Comparison of ENCODE assay signal across 8 cellular contexts in the genomic region with DNA sequence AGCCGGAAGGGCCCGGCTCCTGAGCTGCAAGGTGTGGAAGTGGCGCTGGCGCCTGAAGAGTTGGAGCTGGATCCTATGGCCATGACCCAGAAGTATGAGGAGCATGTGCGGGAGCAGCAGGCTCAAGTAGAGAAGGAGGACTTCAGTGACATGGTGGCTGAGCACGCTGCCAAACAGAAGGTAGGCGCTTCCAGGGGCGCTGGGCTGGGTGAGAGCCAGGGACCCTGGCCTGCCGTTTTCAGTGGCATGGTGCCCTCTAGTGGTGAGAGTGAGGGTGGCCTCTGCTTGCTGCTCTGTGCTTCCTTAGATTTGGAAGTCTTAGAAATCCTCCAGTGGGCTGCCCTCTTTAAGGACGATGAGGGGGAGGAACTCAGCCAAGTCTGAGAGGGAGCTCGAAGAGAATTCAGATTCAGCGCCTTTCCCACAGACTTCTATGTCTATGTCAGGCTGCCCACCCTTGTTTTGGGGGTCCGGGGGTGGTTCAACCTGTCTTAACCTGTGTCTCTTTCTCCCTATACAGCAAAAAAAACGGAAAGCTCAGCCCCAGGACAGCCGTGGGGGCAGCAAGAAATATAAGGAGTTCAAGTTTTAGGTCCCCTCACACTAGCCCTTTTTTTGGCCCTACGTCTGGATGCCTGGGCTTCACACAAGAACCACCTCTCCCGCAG. TPM values are rescaled to one million over a fixed set of nuclear protein-coding genes. Genes with fewer than 3 reads are reported as not detected.
DNase-seq lines count a peak whose midpoint lies in the region; ATAC-seq, FAIRE-seq and TF ChIP-seq lines count a peak whose summit lies in the region.

No MANE protein-coding gene starts in this region.

- TF ChIP-seq POLR2A in GM12891 (IDR thresholded peaks at IDR 0.05; ENCODE audit: low read depth, low read length) = no peak
- TF ChIP-seq POLR2A in lower leg skin (IDR thresholded peaks at IDR 0.05) = no peak

- DNase-seq in A172 (ENCODE audit: low spot score) (peak; percentile 53), GM12891 (ENCODE audit: insufficient read length, low spot score) (no peak), NCI-H446 treated with DMSO at 0.1 percent for 48 hours (lab: John Stamatoyannopoulos, UW) (peak; percentile 47), dermis blood vessel endothelial cell (peak; percentile 89), lower leg skin (ENCODE audit: low spot score in 2 of 2) (peak; percentile 53 to 93)
- DNase-seq in activated CD4-positive, alpha-beta T cell treated with anti-CD3 and anti-CD28 coated beads, Interleukin-2, amount 50 U/mL, for 24 hours (ENCODE audit: low read depth in 1 of 2, low spot score in 1 of 2) = peak; percentile 61 to 73
- DNase-seq in stimulated activated CD4-positive, alpha-beta T cell treated with anti-CD3 and anti-CD28 coated beads, TNF-alpha, amount 100 ng/mL, for 24 hours (ENCODE audit: low read depth in 3 of 3) = peak; percentile 61 to 74 (median 70)

- intact Hi-C loops in lower leg skin (cut with DNase I; ENCODE audit: low total_unique reads) = no loop called here

- 49 to 54% methylated on average over 17 of the region's 17 CpGs for WGBS in lower leg skin, 2 donors

- ATAC-seq in HG02981 (IDR thresholded peaks at IDR 0.05; ENCODE audit: unreplicated experiment) = no peak

- no peak overlapping the region for H3K4me3 ChIP-seq in lower leg skin (ENCODE audit: low read depth, poor library complexity, severe bottlenecking)

- FAIRE-seq in GM12891 (lab: Jason Lieb, UNC) = peak; percentile 63

- TF ChIP-seq CTCF in lower leg skin (IDR thresholded peaks at IDR 0.05) = peak in 1 of 3 donors; percentile 72

TF ChIP-seq in GM12891, 5 proteins besides CTCF, POLR2A, EP300 and RAD21:
- TF ChIP-seq TAF1 (IDR thresholded peaks at IDR 0.05; ENCODE audit: low read depth, low read length) (no peak), POU2F2 (IDR thresholded peaks at IDR 0.05; ENCODE audit: low read depth, low read length) (no peak), PAX5 (IDR thresholded peaks at IDR 0.05; ENCODE audit: insufficient read depth, low read length, severe bottlenecking) (no peak), SPI1 (IDR thresholded peaks at IDR 0.05; ENCODE audit: low read depth, low read length) (no peak), POLR2AphosphoS5 (IDR thresholded peaks at IDR 0.05; ENCODE audit: low read depth, low read length) (no peak)

RNA-seq across cellular contexts. Expression of a gene that starts 1.8 kb away (rescaled TPM):
- 15.1 and 18.0 TPM in 2 replicates for total RNA-seq in A172 (2014; rRNA removed; shearing (Covaris generic))
- 52.7 TPM for polyA plus RNA-seq in GM12891 (2012; ENCODE audit: low read depth, missing spikeins)
- total RNA-seq in dermis blood vessel endothelial cell (28.2 and 52.7 TPM in 2 replicates), lower leg skin (10 to 100 TPM; 26.7 to 41.1 (median 32.4) TPM)

RNA-seq across cellular contexts. Expression of a gene that starts 16.1 kb away (rescaled TPM):
- total RNA-seq in A172 (2014; rRNA removed; shearing (Covaris generic)) = 172 and 177 TPM in 2 replicates
- 149 TPM for polyA plus RNA-seq in GM12891 (2012; ENCODE audit: low read depth, missing spikeins)
- 116 and 141 TPM in 2 replicates for total RNA-seq in dermis blood vessel endothelial cell
- 100 to 1,000 TPM in 3 of 4 donors, 10 to 100 TPM in 1; 94.3 to 160 (median 114) TPM for total RNA-seq in lower leg skin

RNA-seq across cellular contexts. Expression of a gene that starts 19.3 kb away (rescaled TPM):
- total RNA-seq in A172 (2014; rRNA removed; shearing (Covaris generic)) = not detected in 2 replicates
- polyA plus RNA-seq in GM12891 (2012; ENCODE audit: low read depth, missing spikeins) = 0.10 TPM
- total RNA-seq in dermis blood vessel endothelial cell (0.60 and 1.4 TPM in 2 replicates), lower leg skin (not detected)

RNA-seq across cellular contexts. Expression of a gene that starts 42.0 kb away (rescaled TPM):
- 0.29 and 0.41 TPM in 2 replicates for total RNA-seq in A172 (2014; rRNA removed; shearing (Covaris generic))
- polyA plus RNA-seq in GM12891 (2012; ENCODE audit: low read depth, missing spikeins) = not detected
- total RNA-seq in dermis blood vessel endothelial cell (0.34 TPM in 1 of 2 replicates, not detected in the other), lower leg skin (not detected)

RNA-seq across cellular contexts. Expression of a gene that starts 56.5 kb away (rescaled TPM):
- total RNA-seq in A172 (2014; rRNA removed; shearing (Covaris generic)) = not detected in 2 replicates
- polyA plus RNA-seq in GM12891 (2012; ENCODE audit: low read depth, missing spikeins) = not detected
- 0.17 and 0.60 TPM in 2 replicates for total RNA-seq in dermis blood vessel endothelial cell
- total RNA-seq in lower leg skin = 1,000 to 10,000 TPM in 3 of 4 donors, 100 to 1,000 TPM in 1; 734 to 2,600 (median 1,315) TPM
